ENCODE assay signal across 14 cellular contexts in genomic region chr15:66859688-66860253, GRCh38.
"Had no signal": no experiment of that assay in that cellular context is flagged by ENCODE, and none has a peak within 500 bp of the region (broad histone marks: within the 10 kb centered on the region; RNA-seq: fewer than 3 reads in every experiment).

No MANE protein-coding gene starts in this region.

- H3K9me3 ChIP-seq: pancreas, SK-N-SH, thyroid gland had no signal

- H3K27ac ChIP-seq: foreskin keratinocyte, pancreas, thyroid gland, VCaP had no signal

- ATAC-seq: foreskin keratinocyte, left lobe of liver, pancreas had no signal

- DNase-seq: activated CD4-positive, alpha-beta memory T cell treated with anti-CD3 and anti-CD28 coated beads for 36 hours; activated naive CD4-positive, alpha-beta T cell treated with anti-CD3 and anti-CD28 coated beads for 36 hours; central memory CD4-positive, alpha-beta T cell; foreskin keratinocyte; mesendoderm; SK-N-SH; small intestine; T-helper 1 cell; thyroid gland had no signal

- H3K4me3 Mint-ChIP-seq: activated CD4-positive, alpha-beta memory T cell treated with anti-CD3 and anti-CD28 coated beads for 36 hours; activated naive CD4-positive, alpha-beta T cell treated with anti-CD3 and anti-CD28 coated beads for 36 hours; activated T-helper 1 cell treated with anti-CD3 and anti-CD28 coated beads, Interleukin-12 subunit alpha, Interleukin-12 subunit beta, Interleukin-2, Interleukin-4 antibody, amounts not matched to agents 30 ng/mL and 10 ng/mL and 1 ng/mL, durations not matched to agents 14 hours and 24 hours and 36 hours had no signal

- H3K4me3 ChIP-seq: pancreas, thyroid gland had no signal

- H3K9me3 Mint-ChIP-seq: activated CD4-positive, alpha-beta memory T cell treated with anti-CD3 and anti-CD28 coated beads for 36 hours; activated naive CD4-positive, alpha-beta T cell treated with anti-CD3 and anti-CD28 coated beads for 36 hours; activated T-helper 1 cell treated with anti-CD3 and anti-CD28 coated beads, Interleukin-12 subunit alpha, Interleukin-12 subunit beta, Interleukin-2, Interleukin-4 antibody, amounts not matched to agents 30 ng/mL and 10 ng/mL and 1 ng/mL, durations not matched to agents 14 hours and 24 hours and 36 hours had no signal

- H3K27ac Mint-ChIP-seq: activated CD4-positive, alpha-beta memory T cell treated with anti-CD3 and anti-CD28 coated beads for 36 hours; activated naive CD4-positive, alpha-beta T cell treated with anti-CD3 and anti-CD28 coated beads for 36 hours; activated T-helper 1 cell treated with anti-CD3 and anti-CD28 coated beads, Interleukin-12 subunit alpha, Interleukin-12 subunit beta, Interleukin-2, Interleukin-4 antibody, amounts not matched to agents 30 ng/mL and 10 ng/mL and 1 ng/mL, durations not matched to agents 14 hours and 24 hours and 36 hours had no signal

- H3K4me2 ChIP-seq: SK-N-SH had no signal

- H3K4me1 ChIP-seq: foreskin keratinocyte, pancreas had no signal

- H3K36me3 ChIP-seq: pancreas, thyroid gland had no signal

- H3K27me3 ChIP-seq: pancreas, thyroid gland had no signal

- H3K9ac ChIP-seq: SK-N-SH had no signal

- H3K36me3 Mint-ChIP-seq: activated CD4-positive, alpha-beta memory T cell treated with anti-CD3 and anti-CD28 coated beads for 36 hours had no signal

- FAIRE-seq: islet of Langerhans, pancreas, small intestine had no signal
